Comparison of ENCODE assay signal across 30 cellular contexts in genomic region chr10:17450024-17450423, GRCh38. TPM values are rescaled to one million over a fixed set of nuclear protein-coding genes. Genes with fewer than 3 reads are reported as not detected.
"Had no signal": no experiment of that assay in that cellular context is flagged by ENCODE, and none has a peak within 500 bp of the region (broad histone marks: within the 10 kb centered on the region; RNA-seq: fewer than 3 reads in every experiment).

No MANE protein-coding gene starts in this region.

- H3K4me3 Mint-ChIP-seq: naive B cell; nephron progenitor cell; neural crest cell; stimulated activated effector memory CD8-positive, alpha-beta T cell treated with anti-CD3 and anti-CD28 coated beads, Interleukin-12 subunit alpha, Interleukin-12 subunit beta, amount 100 ng/mL, for 72 hours; stimulated activated naive B cell treated with anti-CD40 and anti-IgM and Interleukin-4, amounts not matched to agents 10 μg/mL and 1 μg/mL and 100 μg/mL, for 72 hours; stimulated activated naive CD8-positive, alpha-beta T cell treated with anti-CD3 and anti-CD28 coated beads, Interleukin-15, Interleukin-2, amounts not matched to agents 100 ng/mL and 50 ng/mL, for 24 hours had no signal

- H3K79me2 ChIP-seq: parathyroid adenoma had no signal

- H3K27ac Mint-ChIP-seq: naive B cell; naive thymus-derived CD8-positive, alpha-beta T cell; nephron progenitor cell; progenitor cell of endocrine pancreas; stimulated activated effector memory CD8-positive, alpha-beta T cell treated with anti-CD3 and anti-CD28 coated beads, Interleukin-12 subunit alpha, Interleukin-12 subunit beta, amount 100 ng/mL, for 72 hours; stimulated activated naive B cell treated with anti-CD40 and anti-IgM and Interleukin-4, amounts not matched to agents 10 μg/mL and 1 μg/mL and 100 μg/mL, for 72 hours; stimulated activated naive CD8-positive, alpha-beta T cell treated with anti-CD3 and anti-CD28 coated beads, Interleukin-15, Interleukin-2, amounts not matched to agents 100 ng/mL and 50 ng/mL, for 24 hours had no signal

- FAIRE-seq: small intestine, urothelium cell line had no signal

- H3K9ac ChIP-seq: parathyroid adenoma had no signal

- DNase-seq: naive B cell; naive thymus-derived CD8-positive, alpha-beta T cell; nephron progenitor cell; nucleus accumbens; ovary; posterior cingulate gyrus; psoas muscle; right cardiac atrium; right lobe of liver; sigmoid colon; small intestine; stimulated activated CD4-positive, alpha-beta T cell treated with anti-CD3 and anti-CD28 coated beads, Interleukin-15, amount 100 ng/mL, for 24 hours; stimulated activated CD4-positive, alpha-beta T cell treated with anti-CD3 and anti-CD28 coated beads, Interleukin-2, amount 100 ng/mL, for 24 hours; stimulated activated CD4-positive, alpha-beta T cell treated with anti-CD3 and anti-CD28 coated beads, Interleukin-2, amount 100 ng/mL, for 48 hours; stimulated activated CD4-positive, alpha-beta T cell treated with anti-CD3 and anti-CD28 coated beads, Interleukin-4, amount 100 ng/mL, for 24 hours; stimulated activated naive B cell treated with anti-CD40 and anti-IgM and Interleukin-4, amounts not matched to agents 10 μg/mL and 1 μg/mL and 100 μg/mL, for 72 hours; stimulated activated naive CD4-positive, alpha-beta T cell treated with Interleukin-2 at 50 U/mL for 16 hours; stomach; thyroid gland; upper lobe of left lung had no signal

- ATAC-seq: naive thymus-derived CD8-positive, alpha-beta T cell; psoas muscle; right cardiac atrium; right lobe of liver; stimulated activated effector memory CD8-positive, alpha-beta T cell treated with anti-CD3 and anti-CD28 coated beads, Interleukin-12 subunit alpha, Interleukin-12 subunit beta, amount 100 ng/mL, for 72 hours; stimulated activated naive B cell treated with anti-CD40 and anti-IgM and Interleukin-4, amounts not matched to agents 10 μg/mL and 1 μg/mL and 100 μg/mL, for 72 hours had no signal

- H3K27me3 ChIP-seq: ovary, thyroid gland had no signal

- H3K27ac ChIP-seq: neutrophil, ovary, parathyroid adenoma, psoas muscle, right lobe of liver, sigmoid colon, stomach, thoracic aorta, thyroid gland, tibial nerve, vagina had no signal

- H3K9me3 ChIP-seq: ovary, right lobe of liver, thyroid gland had no signal

- H3K4me1 ChIP-seq: parathyroid adenoma, psoas muscle had no signal

- H3K4me3 ChIP-seq: ovary, psoas muscle, right lobe of liver, sigmoid colon, stomach, thoracic aorta, thyroid gland, tibial nerve, upper lobe of left lung, vagina had no signal

- H2AFZ ChIP-seq: parathyroid adenoma had no signal

- H3K36me3 ChIP-seq: neutrophil, ovary, right lobe of liver, sigmoid colon, stomach, thoracic aorta, thyroid gland, vagina had no signal

RNA-seq across cellular contexts. Expression of gene ST8SIA6, which starts 4.4 kb away (rescaled TPM):
- total RNA-seq: neural crest cell had no signal
